In the genomic region with DNA sequence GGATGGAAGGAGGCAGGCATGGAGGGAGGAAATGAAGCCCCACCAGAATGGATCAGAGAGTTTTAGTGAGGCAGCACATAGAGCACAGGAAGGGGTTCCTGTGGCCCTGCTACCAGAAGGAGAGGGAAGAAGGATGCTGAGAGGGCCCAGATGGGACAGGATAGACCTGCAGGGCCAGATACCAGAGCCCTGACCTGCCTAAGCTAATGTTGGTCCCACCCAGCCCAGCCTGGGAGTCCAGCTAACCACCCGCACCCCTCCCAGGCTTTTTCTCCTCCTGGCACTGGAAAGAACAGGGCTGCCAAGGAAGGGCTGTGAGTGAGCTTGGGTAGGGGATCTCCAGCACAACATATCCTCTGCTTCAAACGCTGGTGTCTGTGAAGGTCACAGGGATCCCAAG, we compare ENCODE assay signal across 18 cellular contexts. TPM values are rescaled to one million over a fixed set of nuclear protein-coding genes. Genes with fewer than 3 reads are reported as not detected.
DNase-seq lines count a peak whose midpoint lies in the region; ATAC-seq and TF ChIP-seq lines count a peak whose summit lies in the region.
"Had no signal": no experiment of that assay in that cellular context is flagged by ENCODE, and none has a peak within 500 bp of the region (broad histone marks: within the 10 kb centered on the region; RNA-seq: fewer than 3 reads in every experiment).

No MANE protein-coding gene starts in this region.

- no peak for TF ChIP-seq CTCF in type B pancreatic cell (conservative IDR thresholded peaks at IDR 0.05)
- no peak for TF ChIP-seq CTCF in coronary artery (IDR thresholded peaks at IDR 0.05)

- H3K4me1 ChIP-seq in mucosa of stomach (ENCODE audit: control insufficient read depth, insufficient read depth, low read length), result peaks cover 76% of the 10 kb centered on the region

- H3K4me3 Mint-ChIP-seq in type B pancreatic cell, result peak overlapping the region; percentile 88
- H3K4me3 Mint-ChIP-seq: activated naive CD8-positive, alpha-beta T cell; activated T-cell treated with anti-CD3 and anti-CD28 coated beads, Interleukin-2, amount 50 U/mL, for 72 hours; CD8-positive, alpha-beta memory T cell had no signal

- no peaks in the 10 kb centered on the region for H3K27me3 Mint-ChIP-seq in type B pancreatic cell
- H3K27me3 Mint-ChIP-seq: activated naive CD8-positive, alpha-beta T cell had no signal

- DNase-seq in HT-29 (ENCODE audit: low spot score), result peak; percentile 40
- DNase-seq in ecto neural progenitor cell (ENCODE audit: low spot score), result peak; percentile 39
- no peak for DNase-seq in type B pancreatic cell (ENCODE audit: extremely low spot score, unreplicated experiment)
- no peak for DNase-seq in coronary artery (ENCODE audit: low spot score)
- DNase-seq in stimulated activated naive CD4-positive, alpha-beta T cell (lab: John Stamatoyannopoulos, UW), result no peak
- no peak for DNase-seq in left cardiac atrium
- DNase-seq: activated T-cell treated with anti-CD3 and anti-CD28 coated beads, Interleukin-2, amount 50 U/mL, for 72 hours; CD8-positive, alpha-beta memory T cell; heart right ventricle; NCI-H1105; NCI-H2081; NCI-H446; nucleus accumbens had no signal

- intact Hi-C loops in left cardiac atrium (cut with DNase I), result no loop called here

- H3K4me1 Mint-ChIP-seq in type B pancreatic cell (ENCODE audit: unreplicated experiment), result peaks cover 25% of the 10 kb centered on the region
- H3K4me1 Mint-ChIP-seq: CD8-positive, alpha-beta memory T cell had no signal

- no peaks in the 10 kb centered on the region for H3K9me3 Mint-ChIP-seq in type B pancreatic cell
- H3K9me3 Mint-ChIP-seq: activated T-cell treated with anti-CD3 and anti-CD28 coated beads, Interleukin-2, amount 50 U/mL, for 72 hours; CD8-positive, alpha-beta memory T cell had no signal

- no peaks in the 10 kb centered on the region for H3K9me3 ChIP-seq in mucosa of stomach (ENCODE audit: control insufficient read depth, low read length)
- H3K9me3 ChIP-seq: heart right ventricle had no signal

- H3K36me3 Mint-ChIP-seq in type B pancreatic cell, result peaks cover 15% of the 10 kb centered on the region
- H3K36me3 Mint-ChIP-seq: activated naive CD8-positive, alpha-beta T cell; CD8-positive, alpha-beta memory T cell had no signal

- H3K27ac ChIP-seq in coronary artery, result peak overlapping the region in 1 of 2 donors; percentile 62

- no peak overlapping the region for H3K4me3 ChIP-seq in mucosa of stomach (ENCODE audit: low read length)
- no peak overlapping the region for H3K4me3 ChIP-seq in coronary artery
- H3K4me3 ChIP-seq: heart right ventricle had no signal

- peak overlapping the region; percentile 97 for H3K27ac Mint-ChIP-seq in type B pancreatic cell
- H3K27ac Mint-ChIP-seq: activated naive CD8-positive, alpha-beta T cell; activated T-cell treated with anti-CD3 and anti-CD28 coated beads, Interleukin-2, amount 50 U/mL, for 72 hours had no signal

- ATAC-seq in HG02610 (IDR thresholded peaks at IDR 0.05; ENCODE audit: unreplicated experiment) (no peak), left cardiac atrium (no peak)

- peaks cover 2% of the 10 kb centered on the region for H3K36me3 ChIP-seq in mucosa of stomach (ENCODE audit: control insufficient read depth, insufficient read depth, low read length)
- H3K36me3 ChIP-seq: heart right ventricle had no signal

- peak overlapping the region; percentile 76 for H3K9ac ChIP-seq in mucosa of stomach (ENCODE audit: low read length)

- no peaks in the 10 kb centered on the region for H3K27me3 ChIP-seq in mucosa of stomach (ENCODE audit: control insufficient read depth, insufficient read depth, low read length)

RNA-seq across cellular contexts. Expression of gene NECTIN4, which starts 6.9 kb away (rescaled TPM):
- 8.6 and 10.4 TPM in 2 replicates for total RNA-seq in HT-29 (2014; rRNA removed; shearing (Covaris generic))
- total RNA-seq in type B pancreatic cell (ENCODE audit: low replicate concordance), result 57.7 and 193 TPM in 2 replicates
- total RNA-seq in left cardiac atrium, result under 1 TPM in 1 of 2 donors, not detected in 1; 0.08 TPM
- total RNA-seq: liver, right cardiac atrium had no signal

RNA-seq across cellular contexts. Expression of gene ARHGAP30, which starts 12.8 kb away (rescaled TPM):
- 0.58 and 0.86 TPM in 2 replicates for total RNA-seq in HT-29 (2014; rRNA removed; shearing (Covaris generic))
- 1.3 and 3.3 TPM in 2 replicates for total RNA-seq in type B pancreatic cell (ENCODE audit: low replicate concordance)
- 10 to 100 TPM in 1 of 2 donors, 1 to 10 TPM in 1; 7.4 to 10.0 TPM for total RNA-seq in left cardiac atrium

RNA-seq across cellular contexts. Expression of gene KLHDC9, which starts 15.7 kb away (rescaled TPM):
- total RNA-seq in HT-29 (2014; rRNA removed; shearing (Covaris generic)), result 3.8 and 5.5 TPM in 2 replicates
- total RNA-seq in type B pancreatic cell (ENCODE audit: low replicate concordance) (14.1 and 14.3 TPM in 2 replicates), left cardiac atrium (1 to 10 TPM; 3.5 to 5.7 TPM)

RNA-seq across cellular contexts. Expression of gene PFDN2, which starts 35.4 kb away (rescaled TPM):
- 67.7 and 70.5 TPM in 2 replicates for total RNA-seq in HT-29 (2014; rRNA removed; shearing (Covaris generic))
- 41.1 and 50.9 TPM in 2 replicates for total RNA-seq in type B pancreatic cell (ENCODE audit: low replicate concordance)
- total RNA-seq in left cardiac atrium, result 10 to 100 TPM; 50.5 to 63.7 TPM

RNA-seq across cellular contexts. Expression of gene NIT1, which starts 35.4 kb away (rescaled TPM):
- total RNA-seq in HT-29 (2014; rRNA removed; shearing (Covaris generic)), result 25.1 and 30.8 TPM in 2 replicates
- total RNA-seq in type B pancreatic cell (ENCODE audit: low replicate concordance) (42.4 and 47.5 TPM in 2 replicates), left cardiac atrium (10 to 100 TPM; 21.8 to 27.6 TPM)

Comparison
In these comparisons a context has a peak if more than half of its experiments do, and no peak if none do; other contexts are left out.
1. DNase-seq: peak in HT-29 (single experiment) and ecto neural progenitor cell (single experiment); none in type B pancreatic cell (single experiment), coronary artery (single experiment), stimulated activated naive CD4-positive, alpha-beta T cell (0 of 6) and left cardiac atrium (single experiment).